In genomic region chr3:32106132-32106928, GRCh38 we compare ENCODE assay signal across 8 cellular contexts. TPM values are rescaled to one million over a fixed set of nuclear protein-coding genes. Genes with fewer than 3 reads are reported as not detected.
DNase-seq lines count a peak whose midpoint lies in the region; ATAC-seq, FAIRE-seq and TF ChIP-seq lines count a peak whose summit lies in the region.

TSS of gene GPD1L (plus strand) at chr3:32106620. CDS start at chr3:32106712, 92 bp downstream.

- peak; percentile 99 for ATAC-seq in GM21528 (IDR thresholded peaks at IDR 0.05; ENCODE audit: low FRiP score, unreplicated experiment)

- H3K4me3 ChIP-seq in mononuclear cell (ENCODE audit: low read length), result peak within 1 kb of the TSS; percentile 63

- TF ChIP-seq CTCF in D721Med (IDR thresholded peaks at IDR 0.05; ENCODE audit: insufficient read depth, missing control alignments), result no peak

- DNase-seq in D721Med (ENCODE audit: insufficient read length, low spot score) (peak; percentile 62), HuH-7.5 (ENCODE audit: low spot score) (peak; percentile 94), OCI-M1 (lab: John Stamatoyannopoulos, UW) (peak; percentile 95), activated T-cell treated with anti-CD3 and anti-CD28 coated beads for 24 hours (ENCODE audit: low read depth) (peak; percentile 94), epidermal melanocyte (ENCODE audit: insufficient read length, low spot score) (peak; percentile 87)
- DNase-seq in stimulated activated CD8-positive, alpha-beta memory T cell treated with anti-CD3 and anti-CD28 coated beads, Interleukin-2, amount 100 ng/mL, for 48 hours (ENCODE audit: low read depth in 2 of 2), result peak; percentile 88 to 89

- no peak for FAIRE-seq in D721Med (lab: Jason Lieb, UNC)

- H3K4me1 ChIP-seq in mononuclear cell (ENCODE audit: insufficient read depth, low read length), result peaks cover 19% of the 10 kb centered on the region

- peaks cover 9% of the 10 kb centered on the region for H3K9me3 ChIP-seq in mononuclear cell (ENCODE audit: low read depth, low read length)

- no peaks in the 10 kb centered on the region for H3K27me3 ChIP-seq in mononuclear cell (ENCODE audit: insufficient read depth, low read length)

RNA-seq across cellular contexts. Expression of gene GPD1L, which starts in this region (rescaled TPM):
- 16.8 TPM for total RNA-seq in mononuclear cell

Comparison
In these comparisons a context has a peak if more than half of its experiments do, and no peak if none do; other contexts are left out.
1. Peak in every context shown above with its lines: DNase-seq, ATAC-seq and H3K4me3 ChIP-seq.